ENCODE assay signal across 1 cellular context in the genomic region with DNA sequence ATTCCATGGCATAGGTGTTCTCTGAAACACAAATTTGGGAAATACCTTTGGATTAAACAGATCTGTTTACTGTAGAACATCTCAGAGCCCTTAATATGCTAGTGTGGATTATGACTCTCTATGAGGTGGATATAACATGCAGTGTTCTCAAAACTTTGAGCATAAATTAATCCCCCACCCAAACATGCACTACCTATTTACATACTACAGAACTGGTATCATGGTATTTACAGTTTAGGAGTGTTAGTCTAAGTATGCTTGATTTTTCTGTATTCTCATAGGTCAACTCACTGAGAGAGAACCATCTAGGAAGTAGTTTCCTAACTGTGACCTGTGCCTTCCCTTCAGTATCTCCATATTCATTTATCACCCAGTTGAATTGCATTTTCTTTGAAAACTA.
A peak's percentile ranks its signal among the peaks of the same experiment; 100 is the strongest.
TF ChIP-seq lines count a peak whose summit lies in the region.

No MANE protein-coding gene starts in this region.

TF ChIP-seq in K562, 482 proteins besides CTCF, POLR2A, EP300 and RAD21:
- TF ChIP-seq SMAD1 (IDR thresholded peaks at IDR 0.05; ENCODE audit: low read depth, low read length, partially characterized antibody) (no peak), ZNF197 (CRISPR knock-in tag; IDR thresholded peaks at IDR 0.05; ENCODE audit: low read depth) (0 out of 2 replicates have a peak, but pooled peaks have one; percentile 9)
TF ChIP-seq in K562: peak in this region for 1.
